In genomic region chr18:42187611-42188378, GRCh38 we compare ENCODE assay signal across 9 cellular contexts.
DNase-seq lines count a peak whose midpoint lies in the region; ATAC-seq and TF ChIP-seq lines count a peak whose summit lies in the region.
"Had no signal": no experiment of that assay in that cellular context is flagged by ENCODE, and none has a peak within 500 bp of the region (broad histone marks: within the 10 kb centered on the region; RNA-seq: fewer than 3 reads in every experiment).

No MANE protein-coding gene starts in this region.

- intact Hi-C loops in upper lobe of right lung (cut with DNase I), result no loop called here

- H3K36me3 ChIP-seq in upper lobe of right lung, result no peaks in the 10 kb centered on the region

- H3K9me3 Mint-ChIP-seq in stimulated activated naive CD8-positive, alpha-beta T cell treated with anti-CD3 and anti-CD28 coated beads, Interleukin-15, amount 100 ng/mL, for 72 hours, result peaks cover 10 to 11% of the 10 kb centered on the region in 2 donors

- TF ChIP-seq CTCF in upper lobe of right lung (IDR thresholded peaks at IDR 0.05), result no peak

- ATAC-seq in GM19463 (IDR thresholded peaks at IDR 0.05; ENCODE audit: unreplicated experiment) (peak; percentile 81), HG02973 (IDR thresholded peaks at IDR 0.05; ENCODE audit: unreplicated experiment) (peak; percentile 86), upper lobe of right lung (no peak)
- ATAC-seq in stimulated activated naive CD8-positive, alpha-beta T cell treated with anti-CD3 and anti-CD28 coated beads, Interleukin-15, amount 100 ng/mL, for 72 hours, result no peak
- ATAC-seq: left colon had no signal

- H3K4me1 Mint-ChIP-seq in stimulated activated naive CD8-positive, alpha-beta T cell treated with anti-CD3 and anti-CD28 coated beads, Interleukin-15, amount 100 ng/mL, for 72 hours, result no peaks in the 10 kb centered on the region

- no peaks in the 10 kb centered on the region for H3K9me3 ChIP-seq in upper lobe of right lung

- H3K27ac ChIP-seq in upper lobe of right lung, result no peak overlapping the region

- H3K27me3 ChIP-seq in upper lobe of right lung, result no peaks in the 10 kb centered on the region

- no peak overlapping the region for H3K4me3 ChIP-seq in upper lobe of right lung

- peak overlapping the region in 1 of 2 donors; percentile 83 for H3K27ac Mint-ChIP-seq in stimulated activated naive CD8-positive, alpha-beta T cell treated with anti-CD3 and anti-CD28 coated beads, Interleukin-15, amount 100 ng/mL, for 72 hours

- peak; percentile 88 for DNase-seq in DMS 273 (lab: John Stamatoyannopoulos, UW; ENCODE audit: unreplicated experiment)
- peak; percentile 82 for DNase-seq in NCI-H524 treated with DMSO at 0.1 percent for 48 hours (lab: John Stamatoyannopoulos, UW)
- DNase-seq in HUDEP-2 (lab: John Stamatoyannopoulos, UW; ENCODE audit: unreplicated experiment in 76 of 76), result no peak
- DNase-seq in upper lobe of right lung, result no peak
- no peak for DNase-seq in NCI-H2196 (lab: John Stamatoyannopoulos, UW; ENCODE audit: unreplicated experiment)
- no peak for DNase-seq in stimulated activated naive CD8-positive, alpha-beta T cell treated with anti-CD3 and anti-CD28 coated beads, Interleukin-15, amount 100 ng/mL, for 72 hours
- DNase-seq: left colon had no signal

- H3K4me3 Mint-ChIP-seq in stimulated activated naive CD8-positive, alpha-beta T cell treated with anti-CD3 and anti-CD28 coated beads, Interleukin-15, amount 100 ng/mL, for 72 hours, result no peak overlapping the region

- H3K27me3 Mint-ChIP-seq in stimulated activated naive CD8-positive, alpha-beta T cell treated with anti-CD3 and anti-CD28 coated beads, Interleukin-15, amount 100 ng/mL, for 72 hours, result no peaks in the 10 kb centered on the region

- no peaks in the 10 kb centered on the region for H3K4me1 ChIP-seq in upper lobe of right lung

Comparison
In these comparisons a context has a peak if more than half of its experiments do, and no peak if none do; other contexts are left out.
1. DNase-seq: peak in DMS 273 (single experiment) and NCI-H524 treated with DMSO at 0.1 percent for 48 hours (single experiment); none in HUDEP-2 (0 of 76), upper lobe of right lung (single experiment), NCI-H2196 (single experiment) and stimulated activated naive CD8-positive, alpha-beta T cell treated with anti-CD3 and anti-CD28 coated beads, Interleukin-15, amount 100 ng/mL, for 72 hours (0 of 2).
2. ATAC-seq: peak in GM19463 (single experiment) and HG02973 (single experiment); none in upper lobe of right lung (single experiment) and stimulated activated naive CD8-positive, alpha-beta T cell treated with anti-CD3 and anti-CD28 coated beads, Interleukin-15, amount 100 ng/mL, for 72 hours (single experiment).